In genomic region chr7:86479144-86479543, GRCh38 we compare ENCODE assay signal across 17 cellular contexts.
"Had no signal": no experiment of that assay in that cellular context is flagged by ENCODE, and none has a peak within 500 bp of the region (broad histone marks: within the 10 kb centered on the region; RNA-seq: fewer than 3 reads in every experiment).

No MANE protein-coding gene starts in this region.

- H3K9me3 ChIP-seq: colonic mucosa, esophagus squamous epithelium, heart left ventricle, left lung, neutrophil, tibial nerve, upper lobe of right lung had no signal

- H3K27ac ChIP-seq: colonic mucosa, esophagus squamous epithelium, heart left ventricle, left lung, neutrophil, tibial nerve, upper lobe of right lung had no signal

- H3K36me3 ChIP-seq: colonic mucosa, esophagus squamous epithelium, heart left ventricle, left lung, neutrophil, tibial nerve, upper lobe of right lung had no signal

- ATAC-seq: left lung; naive thymus-derived CD4-positive, alpha-beta T cell; stimulated activated memory B cell treated with anti-CD40 and anti-IgM and Interleukin-4, amounts not matched to agents 10 μg/mL and 1 μg/mL and 100 μg/mL, for 72 hours; upper lobe of right lung had no signal

- H3K27me3 ChIP-seq: colonic mucosa, esophagus squamous epithelium, heart left ventricle, left lung, neutrophil, tibial nerve, upper lobe of right lung had no signal

- H3K4me3 ChIP-seq: colonic mucosa, esophagus squamous epithelium, heart left ventricle, left lung, lung, tibial nerve, upper lobe of right lung had no signal

- DNase-seq: caudate nucleus; colonic mucosa; dermis blood vessel endothelial cell; esophagus squamous epithelium; foreskin fibroblast; islet precursor cell; left lung; mesendoderm; naive thymus-derived CD4-positive, alpha-beta T cell; nephron progenitor cell; stimulated activated CD4-positive, alpha-beta T cell treated with anti-CD3 and anti-CD28 coated beads, Interleukin-4, amount 100 ng/mL, for 1 hour; upper lobe of right lung had no signal

- H3K4me1 ChIP-seq: colonic mucosa, esophagus squamous epithelium, heart left ventricle, left lung, tibial nerve, upper lobe of right lung had no signal
